ENCODE assay signal across 10 cellular contexts in the genomic region with DNA sequence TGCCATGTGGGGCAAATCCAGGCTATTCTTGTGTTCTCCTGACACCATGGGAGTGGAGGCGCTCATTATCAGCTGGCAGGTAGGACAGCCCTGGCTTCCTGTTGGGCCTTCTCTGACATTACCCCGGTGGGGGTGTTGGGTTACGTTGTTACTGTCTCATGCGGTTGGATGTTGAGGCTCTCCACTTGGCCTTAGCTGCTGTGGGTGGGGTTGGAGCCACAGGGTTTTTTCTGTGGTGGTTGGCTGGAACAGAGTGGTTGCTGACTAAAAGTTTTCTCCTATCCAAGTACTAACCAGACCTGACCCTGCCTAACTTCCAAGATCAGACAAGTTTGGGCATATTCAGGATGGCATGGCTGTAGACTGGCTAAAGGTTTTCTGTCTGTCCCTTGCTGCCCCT. TPM values are rescaled to one million over a fixed set of nuclear protein-coding genes. Genes with fewer than 3 reads are reported as not detected.
DNase-seq lines count a peak whose midpoint lies in the region; TF ChIP-seq lines count a peak whose summit lies in the region.
"Had no signal": no experiment of that assay in that cellular context is flagged by ENCODE, and none has a peak within 500 bp of the region (broad histone marks: within the 10 kb centered on the region; RNA-seq: fewer than 3 reads in every experiment).

No MANE protein-coding gene starts in this region.

- TF ChIP-seq EP300 in suprapubic skin (IDR thresholded peaks at IDR 0.05) = no peak

- H3K4me3 ChIP-seq in cardiac fibroblast (replicated peaks in 1 of 2; ENCODE audit: low read depth in 2 of 2, low read length in 2 of 2) (no peak overlapping the region), suprapubic skin (no peak overlapping the region)

- H3K27ac Mint-ChIP-seq in activated T-cell treated with anti-CD3 and anti-CD28 coated beads, Interleukin-2, amount 50 U/mL, for 24 hours = peak overlapping the region; percentile 79
- H3K27ac Mint-ChIP-seq: dendritic cell treated with granulocyte-macrophage colony-stimulating factor and Interleukin-4, amounts not matched to agents 40 ng/mL and 50 ng/mL, for 4 days had no signal

- H3K36me3 Mint-ChIP-seq in activated T-cell treated with anti-CD3 and anti-CD28 coated beads, Interleukin-2, amount 50 U/mL, for 24 hours (ENCODE audit: low read depth) = peaks cover 68% of the 10 kb centered on the region

- H3K9me3 ChIP-seq in suprapubic skin = no peaks in the 10 kb centered on the region

- TF ChIP-seq CTCF in cardiac fibroblast (IDR thresholded peaks at IDR 0.05; ENCODE audit: low read depth, low read length) (no peak), suprapubic skin (IDR thresholded peaks at IDR 0.05) (no peak)

- no peaks in the 10 kb centered on the region for H3K27me3 ChIP-seq in suprapubic skin

- peaks cover 9% of the 10 kb centered on the region for H3K4me1 ChIP-seq in suprapubic skin

- H3K4me1 Mint-ChIP-seq in activated T-cell treated with anti-CD3 and anti-CD28 coated beads, Interleukin-2, amount 50 U/mL, for 24 hours (ENCODE audit: low read depth) = peaks cover 8% of the 10 kb centered on the region

- H3K27me3 Mint-ChIP-seq in activated T-cell treated with anti-CD3 and anti-CD28 coated beads, Interleukin-2, amount 50 U/mL, for 24 hours = no peaks in the 10 kb centered on the region
- H3K27me3 Mint-ChIP-seq: dendritic cell treated with granulocyte-macrophage colony-stimulating factor and Interleukin-4, amounts not matched to agents 40 ng/mL and 50 ng/mL, for 4 days had no signal

- DNase-seq in activated T-cell treated with anti-CD3 and anti-CD28 coated beads, Interleukin-2, amount 50 U/mL, for 24 hours = no peak
- DNase-seq in activated T-cell treated with anti-CD3 and anti-CD28 coated beads, Interleukin-2, amount 50 U/mL, for 48 hours = no peak
- DNase-seq in cardiac fibroblast (ENCODE audit: low read depth in 2 of 2) (peak; percentile 11 to 21), iris pigment epithelial cell (ENCODE audit: low read depth) (peak; percentile 78), suprapubic skin (ENCODE audit: low spot score in 2 of 2) (no peak), NCI-H1417 treated with DMSO at 0.1 percent for 48 hours (lab: John Stamatoyannopoulos, UW) (no peak), DMS153 (lab: John Stamatoyannopoulos, UW) (no peak), AML-193 (lab: John Stamatoyannopoulos, UW) (no peak)
- DNase-seq: T-helper 9 cell had no signal

- peaks cover 47% of the 10 kb centered on the region for H3K36me3 ChIP-seq in suprapubic skin

- H3K27ac ChIP-seq in suprapubic skin = peak overlapping the region; percentile 39

- H3K4me3 Mint-ChIP-seq in activated T-cell treated with anti-CD3 and anti-CD28 coated beads, Interleukin-2, amount 50 U/mL, for 24 hours = no peak overlapping the region
- H3K4me3 Mint-ChIP-seq: dendritic cell treated with granulocyte-macrophage colony-stimulating factor and Interleukin-4, amounts not matched to agents 40 ng/mL and 50 ng/mL, for 4 days had no signal

- 73% methylated on average over 3 of the region's 4 CpGs for WGBS in suprapubic skin

- no peak for TF ChIP-seq POLR2A in suprapubic skin (IDR thresholded peaks at IDR 0.05)

- H3K9me3 Mint-ChIP-seq in activated T-cell treated with anti-CD3 and anti-CD28 coated beads, Interleukin-2, amount 50 U/mL, for 24 hours = no peaks in the 10 kb centered on the region
- H3K9me3 Mint-ChIP-seq: dendritic cell treated with granulocyte-macrophage colony-stimulating factor and Interleukin-4, amounts not matched to agents 40 ng/mL and 50 ng/mL, for 4 days had no signal

RNA-seq across cellular contexts. Expression of a gene that starts 20.2 kb away (rescaled TPM):
- 10 to 100 TPM; 25.6 to 37.6 (median 32.2) TPM for total RNA-seq in suprapubic skin

RNA-seq across cellular contexts. Expression of a gene that starts 30.1 kb away (rescaled TPM):
- 10 to 100 TPM; 16.1 to 24.5 (median 20.3) TPM for total RNA-seq in suprapubic skin

Comparison
In these comparisons a context has a peak if more than half of its experiments do, and no peak if none do; other contexts are left out.
1. DNase-seq: peak in cardiac fibroblast (2 of 2) and iris pigment epithelial cell (single experiment); none in activated T-cell treated with anti-CD3 and anti-CD28 coated beads, Interleukin-2, amount 50 U/mL, for 24 hours (single experiment), activated T-cell treated with anti-CD3 and anti-CD28 coated beads, Interleukin-2, amount 50 U/mL, for 48 hours (0 of 2), suprapubic skin (0 of 2), NCI-H1417 treated with DMSO at 0.1 percent for 48 hours (single experiment), DMS153 (single experiment) and AML-193 (0 of 2).